In genomic region chr2:3108105-3108504, GRCh38 we compare ENCODE assay signal across 18 cellular contexts.
DNase-seq lines count a peak whose midpoint lies in the region; ATAC-seq, FAIRE-seq and TF ChIP-seq lines count a peak whose summit lies in the region.
"Had no signal": no experiment of that assay in that cellular context is flagged by ENCODE, and none has a peak within 500 bp of the region (broad histone marks: within the 10 kb centered on the region; RNA-seq: fewer than 3 reads in every experiment).

No MANE protein-coding gene starts in this region.

- H3K4me3 ChIP-seq in right atrium auricular region (no peak overlapping the region), left ventricle myocardium inferior (no peak overlapping the region), WERI-Rb-1 (ENCODE audit: low read depth, low read length) (no peak overlapping the region), upper lobe of right lung (no peak overlapping the region)

- ATAC-seq in upper lobe of right lung (no peak), SK-N-SH treated with all-trans-retinoic acid at 6 μM for 48 hours (no peak), GM18867 (IDR thresholded peaks at IDR 0.05; ENCODE audit: unreplicated experiment) (no peak)

- DNase-seq in right atrium auricular region (ENCODE audit: low spot score) (peak; percentile 38), left ventricle myocardium inferior (no peak), WERI-Rb-1 (peak; percentile 12), nephron progenitor cell (no peak), upper lobe of right lung (peak; percentile 47), D721Med (ENCODE audit: insufficient read length, low spot score) (no peak)
- DNase-seq: Caco-2; EL; GOT3; HFFc6; KG1; NCI-H1417 treated with DMSO at 0.1 percent for 48 hours; NCI-H1930; NK-92 treated with Interleukin-12 subunit alpha and Interleukin-12 subunit beta, amount 100 ng/mL, for 24 hours; SHP77 treated with DMSO at 0.1 percent for 48 hours had no signal

- peaks cover 10% of the 10 kb centered on the region for H3K27me3 Mint-ChIP-seq in nephron progenitor cell (ENCODE audit: low read depth, poor library complexity)

- H3K27ac Mint-ChIP-seq in nephron progenitor cell: peak overlapping the region; percentile 72
- H3K27ac Mint-ChIP-seq: HFFc6 had no signal

- H3K27ac ChIP-seq in right atrium auricular region (no peak overlapping the region), left ventricle myocardium inferior (replicated peaks) (no peak overlapping the region), WERI-Rb-1 (no peak overlapping the region), upper lobe of right lung (no peak overlapping the region)

- peaks cover 6% of the 10 kb centered on the region for H3K36me3 Mint-ChIP-seq in nephron progenitor cell (ENCODE audit: low read depth)

- peaks cover 36% of the 10 kb centered on the region for H3K4me1 Mint-ChIP-seq in nephron progenitor cell

- H3K27me3 ChIP-seq in right atrium auricular region (no peaks in the 10 kb centered on the region), left ventricle myocardium inferior (ENCODE audit: low read depth) (peaks cover 37% of the 10 kb centered on the region), WERI-Rb-1 (ENCODE audit: insufficient read depth, low read depth, severe bottlenecking) (no peaks in the 10 kb centered on the region), upper lobe of right lung (no peaks in the 10 kb centered on the region)

- intact Hi-C loops in left ventricle myocardium inferior (cut with micrococcal nuclease) (no loop called here), upper lobe of right lung (cut with DNase I) (no loop called here)

- no peaks in the 10 kb centered on the region for H3K4me1 ChIP-seq in right atrium auricular region
- no peaks in the 10 kb centered on the region for H3K4me1 ChIP-seq in left ventricle myocardium inferior
- H3K4me1 ChIP-seq in upper lobe of right lung: no peaks in the 10 kb centered on the region

- no peak overlapping the region for H3K4me3 Mint-ChIP-seq in nephron progenitor cell
- H3K4me3 Mint-ChIP-seq: HFFc6 had no signal

- no peaks in the 10 kb centered on the region for H3K9me3 Mint-ChIP-seq in nephron progenitor cell

- TF ChIP-seq CTCF in right atrium auricular region (IDR thresholded peaks at IDR 0.05) (no peak), left ventricle myocardium inferior (IDR thresholded peaks at IDR 0.05; ENCODE audit: borderline replicate concordance) (no peak), WERI-Rb-1 (IDR thresholded peaks at IDR 0.05; ENCODE audit: low read depth, low read length) (no peak), nephron progenitor cell (IDR thresholded peaks at IDR 0.05) (no peak), upper lobe of right lung (IDR thresholded peaks at IDR 0.05) (no peak), D721Med (IDR thresholded peaks at IDR 0.05; ENCODE audit: insufficient read depth, missing control alignments) (no peak)

- H3K36me3 ChIP-seq in right atrium auricular region (no peaks in the 10 kb centered on the region), left ventricle myocardium inferior (no peaks in the 10 kb centered on the region), WERI-Rb-1 (no peaks in the 10 kb centered on the region; the same call in none of the 2 replicates), upper lobe of right lung (no peaks in the 10 kb centered on the region)

- H3K9me3 ChIP-seq in right atrium auricular region (no peaks in the 10 kb centered on the region), left ventricle myocardium inferior (replicated peaks) (no peaks in the 10 kb centered on the region), WERI-Rb-1 (ENCODE audit: severe bottlenecking) (peaks cover 5% of the 10 kb centered on the region), upper lobe of right lung (no peaks in the 10 kb centered on the region)
- H3K9me3 ChIP-seq: Caco-2 had no signal

- FAIRE-seq in D721Med (lab: Jason Lieb, UNC): no peak
- FAIRE-seq: HepG2 had no signal

TF ChIP-seq in SK-N-SH treated with all-trans-retinoic acid at 6 μM for 48 hours, 23 proteins besides CTCF, POLR2A, EP300 and RAD21:
- TF ChIP-seq CSDC2 (CRISPR knock-in tag; IDR thresholded peaks at IDR 0.05): no peak
- TF ChIP-seq CSRNP3 (CRISPR knock-in tag; IDR thresholded peaks at IDR 0.05): no peak
- no peak for TF ChIP-seq ZFP30 (CRISPR knock-in tag; IDR thresholded peaks at IDR 0.05)
- TF ChIP-seq CREB5 (CRISPR knock-in tag; IDR thresholded peaks at IDR 0.05; ENCODE audit: low read depth): no peak
- no peak for TF ChIP-seq ISL1 (CRISPR knock-in tag; IDR thresholded peaks at IDR 0.05)
- TF ChIP-seq ZNF565 (CRISPR knock-in tag; conservative IDR thresholded peaks at IDR 0.05; ENCODE audit: low read depth): no peak
TF ChIP-seq in SK-N-SH treated with all-trans-retinoic acid at 6 μM for 48 hours: peak in this region for 0.

Comparison
In these comparisons a context has a peak if more than half of its experiments do, and no peak if none do; other contexts are left out.
1. DNase-seq: peak in right atrium auricular region (single experiment), WERI-Rb-1 (single experiment) and upper lobe of right lung (single experiment); none in left ventricle myocardium inferior (single experiment), nephron progenitor cell (single experiment) and D721Med (single experiment).